ENCODE assay signal across 14 cellular contexts in genomic region chr6:24324617-24325016, GRCh38. TPM values are rescaled to one million over a fixed set of nuclear protein-coding genes. Genes with fewer than 3 reads are reported as not detected.
A peak's percentile ranks its signal among the peaks of the same experiment; 100 is the strongest.
DNase-seq lines count a peak whose midpoint lies in the region; ATAC-seq, FAIRE-seq and TF ChIP-seq lines count a peak whose summit lies in the region.
"Had no signal": no experiment of that assay in that cellular context is flagged by ENCODE, and none has a peak within 500 bp of the region (broad histone marks: within the 10 kb centered on the region; RNA-seq: fewer than 3 reads in every experiment).

No MANE protein-coding gene starts in this region.

- H3K9me3 Mint-ChIP-seq in nephron: no peaks in the 10 kb centered on the region
- H3K9me3 Mint-ChIP-seq: CD4-positive, alpha-beta T cell had no signal

- CTCF ChIA-PET in A549 (lab: Yijun Ruan, JAX): interaction anchor here (0.6 to 1.6 kb wide), 3 partner anchors 33 to 64 kb away, joined by 4 to 7 read pairs (median 4); partner anchors contain the start of gene DCDC2

- H3K9ac ChIP-seq in HUES48 (ENCODE audit: low read depth, low read length): no peak overlapping the region
- H3K9ac ChIP-seq: BLaER1 treated with 17β-estradiol and CSF1 and Interleukin-3, amounts not matched to agents 10 nM and 100 nM; GM23248 had no signal

- no peaks in the 10 kb centered on the region for H4K20me1 ChIP-seq in hepatocyte (ENCODE audit: insufficient read depth, poor library complexity, severe bottlenecking)
- H4K20me1 ChIP-seq: BLaER1 treated with 17β-estradiol and CSF1 and Interleukin-3, amounts not matched to agents 10 nM and 100 nM had no signal

- TF ChIP-seq POLR2A in A549 (IDR thresholded peaks at IDR 0.05; ENCODE audit: low read length): no peak

- FAIRE-seq in A549 (lab: Jason Lieb, UNC): no peak
- no peak for FAIRE-seq in frontal cortex (lab: Jason Lieb, UNC)

- 93% methylated on average over 1 of the region's 1 CpG for WGBS in A549 (ENCODE audit: missing lambda C conversion rate)
- WGBS in hepatocyte (ENCODE audit: low lambda C conversion rate, missing lambda C conversion rate): 86% methylated on average over 1 of the region's 1 CpG

- no peak for DNase-seq in A549 (ENCODE audit: low read depth in 1 of 2, low spot score in 1 of 2)
- DNase-seq in hepatocyte (ENCODE audit: low spot score): no peak
- no peak for DNase-seq in frontal cortex (ENCODE audit: low spot score in 2 of 2)
- DNase-seq in activated naive CD4-positive, alpha-beta T cell treated with Interleukin-2 at 50 U/mL for 16 hours: no peak
- DNase-seq in foreskin fibroblast: no peak
- DNase-seq: 8988T; CD4-positive, alpha-beta T cell; GF-D8; H7 had no signal

- H3K36me3 Mint-ChIP-seq in nephron (ENCODE audit: low read depth): peaks cover 2% of the 10 kb centered on the region

- H3K4me3 ChIP-seq in A549 (no peak overlapping the region), HUES48 (ENCODE audit: low read depth, low read length) (no peak overlapping the region), hepatocyte (no peak overlapping the region), foreskin fibroblast (ENCODE audit: low read depth in 1 of 2, low read length in 2 of 2) (no peak overlapping the region)
- H3K4me3 ChIP-seq: BLaER1 treated with 17β-estradiol and CSF1 and Interleukin-3, amounts not matched to agents 10 nM and 100 nM; GM23248 had no signal

- H3K4me1 ChIP-seq in A549: peaks cover 51% of the 10 kb centered on the region
- peaks cover 29% of the 10 kb centered on the region for H3K4me1 ChIP-seq in HUES48 (ENCODE audit: control insufficient read depth, insufficient read depth, low read length)
- peaks cover 13% of the 10 kb centered on the region for H3K4me1 ChIP-seq in hepatocyte (ENCODE audit: insufficient read depth)
- H3K4me1 ChIP-seq: BLaER1 treated with 17β-estradiol and CSF1 and Interleukin-3, amounts not matched to agents 10 nM and 100 nM had no signal

- peaks cover 11% of the 10 kb centered on the region for H3K27me3 ChIP-seq in HUES48 (ENCODE audit: control insufficient read depth, insufficient read depth, low read length)
- no peaks in the 10 kb centered on the region for H3K27me3 ChIP-seq in hepatocyte
- H3K27me3 ChIP-seq: BLaER1 treated with 17β-estradiol and CSF1 and Interleukin-3, amounts not matched to agents 10 nM and 100 nM had no signal

- no peaks in the 10 kb centered on the region for H3K9me2 ChIP-seq in hepatocyte (replicated peaks; ENCODE audit: insufficient read depth)

- no peak overlapping the region for H2AFZ ChIP-seq in hepatocyte

- no peak for TF ChIP-seq RAD21 in A549 (conservative IDR thresholded peaks at IDR 0.05 in 1 of 2, IDR thresholded peaks at IDR 0.05 in 1 of 2)

- ATAC-seq in A549: no peak
- no peak for ATAC-seq in HG03432 (IDR thresholded peaks at IDR 0.05; ENCODE audit: unreplicated experiment)

- no peak for TF ChIP-seq CTCF in A549 (IDR thresholded peaks at IDR 0.05)
- no peak for TF ChIP-seq CTCF in hepatocyte (IDR thresholded peaks at IDR 0.05; ENCODE audit: poor library complexity)
- TF ChIP-seq CTCF in nephron (IDR thresholded peaks at IDR 0.05; ENCODE audit: unreplicated experiment in 3 of 3): no peak
- no peak for TF ChIP-seq CTCF in foreskin fibroblast (IDR thresholded peaks at IDR 0.05; ENCODE audit: low read depth, low read length)

- H3K79me2 ChIP-seq in hepatocyte: no peaks in the 10 kb centered on the region

- no peak for TF ChIP-seq EP300 in A549 (IDR thresholded peaks at IDR 0.05)

- H3K4me2 ChIP-seq in A549 (peak overlapping the region; percentile 50), hepatocyte (no peak overlapping the region)
- H3K4me2 ChIP-seq: BLaER1 treated with 17β-estradiol and CSF1 and Interleukin-3, amounts not matched to agents 10 nM and 100 nM had no signal

- no peaks in the 10 kb centered on the region for H3K27me3 Mint-ChIP-seq in nephron (ENCODE audit: low read depth)

- peak overlapping the region; percentile 61 to 92 (median 76) for H3K27ac Mint-ChIP-seq in nephron
- H3K27ac Mint-ChIP-seq: CD4-positive, alpha-beta T cell had no signal

- H3K36me3 ChIP-seq in HUES48 (ENCODE audit: control insufficient read depth, insufficient read depth, low read length): no peaks in the 10 kb centered on the region
- no peaks in the 10 kb centered on the region for H3K36me3 ChIP-seq in hepatocyte (replicated peaks; ENCODE audit: insufficient read depth, low read depth)
- H3K36me3 ChIP-seq: BLaER1 treated with 17β-estradiol and CSF1 and Interleukin-3, amounts not matched to agents 10 nM and 100 nM had no signal

- H3K4me1 Mint-ChIP-seq in nephron: peaks cover 26% of the 10 kb centered on the region

- H3K27ac ChIP-seq in A549 (peak overlapping the region; percentile 39 to 69; a peak in 4 of 6 replicates), HUES48 (ENCODE audit: low read depth, low read length) (peak overlapping the region; percentile 81), hepatocyte (peak overlapping the region; percentile 35)
- H3K27ac ChIP-seq: BLaER1 treated with 17β-estradiol and CSF1 and Interleukin-3, amounts not matched to agents 10 nM and 100 nM; GM23248 had no signal

- H3K4me3 Mint-ChIP-seq in nephron: no peak overlapping the region
- H3K4me3 Mint-ChIP-seq: CD4-positive, alpha-beta T cell had no signal

- POLR2A ChIA-PET in A549 (lab: Yijun Ruan, JAX): no interaction called here

- H3K9me3 ChIP-seq in A549 (no peaks in the 10 kb centered on the region), HUES48 (ENCODE audit: control insufficient read depth, insufficient read depth, low read length) (no peaks in the 10 kb centered on the region), hepatocyte (ENCODE audit: low read depth) (no peaks in the 10 kb centered on the region)
- H3K9me3 ChIP-seq: BLaER1 treated with 17β-estradiol and CSF1 and Interleukin-3, amounts not matched to agents 10 nM and 100 nM had no signal

TF ChIP-seq in A549, 52 proteins besides CTCF, POLR2A, EP300 and RAD21:
- TF ChIP-seq HES2 (IDR thresholded peaks at IDR 0.05): no peak
- TF ChIP-seq USF2 (IDR thresholded peaks at IDR 0.05): no peak
- no peak for TF ChIP-seq ZFP36 (IDR thresholded peaks at IDR 0.05; ENCODE audit: borderline replicate concordance, partially characterized antibody)
- TF ChIP-seq PHF8 (IDR thresholded peaks at IDR 0.05; ENCODE audit: borderline replicate concordance, low read depth): no peak
- TF ChIP-seq REST (IDR thresholded peaks at IDR 0.05): no peak
TF ChIP-seq in A549: peak in this region for 0.

RNA-seq across cellular contexts. Expression of gene DCDC2, which starts 33.2 kb away (rescaled TPM):
- polyA plus RNA-seq in A549 (2011; rRNA removed) (7.9 and 9.4 TPM in 2 replicates), A549 (2017; fragmentation: RNase III; extraction: RNeasy Plus Mini Kit Qiagen cat#74134 plus additional on column Dnase treatment) (7.9 to 9.1 TPM (median 8.0 TPM) in 3 replicates), hepatocyte (2.7 and 3.8 TPM in 2 replicates)
- 2.9 TPM in 2 replicates for polyA plus RNA-seq in A549 (2012; cell fraction: cytosol; rRNA removed)
- polyA plus RNA-seq in A549 (2012; cell fraction: nucleus; rRNA removed): 3.4 and 3.5 TPM in 2 replicates
- 3.8 and 7.2 TPM in 2 replicates for polyA minus RNA-seq in A549 (2011; rRNA and poly(A)+ RNA removed)
- total RNA-seq in hepatocyte (4.7 and 5.0 TPM in 2 replicates), frontal cortex (2.4 TPM)
- total RNA-seq: GM23248, H7 had no signal
- polyA plus RNA-seq: GM23248 had no signal
